ENCODE assay signal across 17 cellular contexts in the genomic region with DNA sequence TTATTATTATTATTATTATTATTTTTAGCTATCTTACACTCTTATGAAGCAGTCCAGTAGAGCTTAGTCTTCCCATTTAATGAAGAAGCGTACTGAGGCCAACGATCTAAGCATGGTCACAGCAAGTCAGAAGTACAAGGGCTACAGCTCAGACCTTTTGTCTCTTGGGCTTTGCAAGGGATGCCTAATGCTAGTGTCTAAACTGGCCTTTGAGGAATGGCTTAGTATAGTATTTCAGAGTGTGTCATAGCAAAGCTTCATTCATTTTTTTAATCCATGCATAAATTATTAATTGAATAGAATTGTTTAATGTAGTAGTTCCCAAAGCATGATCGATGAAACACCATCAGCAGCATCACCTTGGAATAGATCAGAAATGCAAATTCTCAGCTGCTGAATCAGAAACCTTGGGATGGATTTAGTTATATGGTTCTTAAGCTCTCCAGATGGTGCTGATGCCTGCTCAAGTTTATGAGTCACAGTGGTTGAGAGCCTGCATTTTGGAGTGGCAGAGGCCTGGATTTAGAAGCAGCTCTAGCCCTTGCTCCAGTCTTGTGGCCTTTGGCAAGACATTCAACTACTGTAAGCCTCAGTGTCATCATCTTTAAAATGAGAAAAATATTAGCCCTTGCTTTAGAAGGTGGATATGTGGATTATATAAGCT. TPM values are rescaled to one million over a fixed set of nuclear protein-coding genes. Genes with fewer than 3 reads are reported as not detected.
DNase-seq lines count a peak whose midpoint lies in the region; TF ChIP-seq lines count a peak whose summit lies in the region.
"Had no signal": no experiment of that assay in that cellular context is flagged by ENCODE, and none has a peak within 500 bp of the region (broad histone marks: within the 10 kb centered on the region; RNA-seq: fewer than 3 reads in every experiment).

No MANE protein-coding gene starts in this region.

- H3K4me1 ChIP-seq in suprapubic skin (no peaks in the 10 kb centered on the region), esophagus squamous epithelium (no peaks in the 10 kb centered on the region)

- no peak for TF ChIP-seq EP300 in suprapubic skin (IDR thresholded peaks at IDR 0.05)

- H3K4me3 ChIP-seq in WERI-Rb-1 (ENCODE audit: low read depth, low read length): no peak overlapping the region
- no peak overlapping the region for H3K4me3 ChIP-seq in suprapubic skin
- no peak overlapping the region for H3K4me3 ChIP-seq in esophagus squamous epithelium

- H3K36me3 Mint-ChIP-seq in HFFc6 (ENCODE audit: low read depth): no peaks in the 10 kb centered on the region
- H3K36me3 Mint-ChIP-seq: activated CD4-positive, alpha-beta memory T cell treated with anti-CD3 and anti-CD28 coated beads for 36 hours; stimulated activated memory B cell treated with anti-CD40 and anti-IgM and Interleukin-4, amounts not matched to agents 10 μg/mL and 1 μg/mL and 100 μg/mL, for 72 hours had no signal

- no peaks in the 10 kb centered on the region for H3K9me3 Mint-ChIP-seq in HFFc6
- H3K9me3 Mint-ChIP-seq: activated CD4-positive, alpha-beta memory T cell treated with anti-CD3 and anti-CD28 coated beads for 36 hours; stimulated activated memory B cell treated with anti-CD40 and anti-IgM and Interleukin-4, amounts not matched to agents 10 μg/mL and 1 μg/mL and 100 μg/mL, for 72 hours; T-helper 2 cell treated with Interferon-gamma antibody and Interleukin-4, amounts not matched to agents 5 μg/mL and 100 μg/mL, for 36 hours had no signal

- no peak for TF ChIP-seq CTCF in HFFc6 (IDR thresholded peaks at IDR 0.05)
- TF ChIP-seq CTCF in WERI-Rb-1 (IDR thresholded peaks at IDR 0.05; ENCODE audit: low read depth, low read length): no peak
- TF ChIP-seq CTCF in suprapubic skin (IDR thresholded peaks at IDR 0.05): no peak
- TF ChIP-seq CTCF in esophagus squamous epithelium (IDR thresholded peaks at IDR 0.05): no peak

- no peak overlapping the region; the same call in 1 of the 2 replicates for H3K27ac Mint-ChIP-seq in HFFc6
- H3K27ac Mint-ChIP-seq: activated CD4-positive, alpha-beta memory T cell treated with anti-CD3 and anti-CD28 coated beads for 36 hours; progenitor cell of endocrine pancreas; stimulated activated memory B cell treated with anti-CD40 and anti-IgM and Interleukin-4, amounts not matched to agents 10 μg/mL and 1 μg/mL and 100 μg/mL, for 72 hours; T-helper 2 cell treated with Interferon-gamma antibody and Interleukin-4, amounts not matched to agents 5 μg/mL and 100 μg/mL, for 36 hours had no signal

- peaks cover 18% of the 10 kb centered on the region for H3K4me1 Mint-ChIP-seq in HFFc6 (ENCODE audit: low read depth)
- H3K4me1 Mint-ChIP-seq: stimulated activated memory B cell treated with anti-CD40 and anti-IgM and Interleukin-4, amounts not matched to agents 10 μg/mL and 1 μg/mL and 100 μg/mL, for 72 hours had no signal

- no peaks in the 10 kb centered on the region for H3K9me3 ChIP-seq in WERI-Rb-1 (ENCODE audit: severe bottlenecking)
- H3K9me3 ChIP-seq in suprapubic skin: no peaks in the 10 kb centered on the region
- H3K9me3 ChIP-seq in esophagus squamous epithelium: no peaks in the 10 kb centered on the region

- H3K27me3 Mint-ChIP-seq in HFFc6 (ENCODE audit: insufficient read depth): peaks cover 3% of the 10 kb centered on the region
- H3K27me3 Mint-ChIP-seq: stimulated activated memory B cell treated with anti-CD40 and anti-IgM and Interleukin-4, amounts not matched to agents 10 μg/mL and 1 μg/mL and 100 μg/mL, for 72 hours had no signal

- no peak overlapping the region for H3K4me3 Mint-ChIP-seq in HFFc6
- H3K4me3 Mint-ChIP-seq: activated CD4-positive, alpha-beta memory T cell treated with anti-CD3 and anti-CD28 coated beads for 36 hours; stimulated activated memory B cell treated with anti-CD40 and anti-IgM and Interleukin-4, amounts not matched to agents 10 μg/mL and 1 μg/mL and 100 μg/mL, for 72 hours; T-helper 2 cell treated with Interferon-gamma antibody and Interleukin-4, amounts not matched to agents 5 μg/mL and 100 μg/mL, for 36 hours had no signal

- no peaks in the 10 kb centered on the region for H3K27me3 ChIP-seq in WERI-Rb-1 (ENCODE audit: insufficient read depth, low read depth, severe bottlenecking)
- peaks cover 14% of the 10 kb centered on the region for H3K27me3 ChIP-seq in suprapubic skin
- H3K27me3 ChIP-seq in esophagus squamous epithelium: peaks cover 0 to 42% (median 0%) of the 10 kb centered on the region in 4 donors

- DNase-seq in AG08395 (ENCODE audit: low spot score): peak; percentile 93
- DNase-seq in HFFc6: peak; percentile 79
- DNase-seq in WERI-Rb-1: peak; percentile 28
- DNase-seq in glomerular visceral epithelial cell (ENCODE audit: extremely low spot score): peak; percentile 77
- no peak for DNase-seq in suprapubic skin (ENCODE audit: low spot score in 2 of 2)
- DNase-seq in T-helper 2 cell: no peak
- DNase-seq in esophagus squamous epithelium (lab: John Stamatoyannopoulos, UW): no peak
- no peak for DNase-seq in NCI-H526 treated with DMSO at 0.1 percent for 48 hours (lab: John Stamatoyannopoulos, UW)
- DNase-seq: activated CD4-positive, alpha-beta memory T cell treated with anti-CD3 and anti-CD28 coated beads for 36 hours; activated gamma-delta T cell treated with Interleukin-2 at 50 U/mL for 16 hours; caudate nucleus had no signal

- WGBS in suprapubic skin: 84% methylated on average over 3 of the region's 3 CpGs
- 79 to 81% methylated on average over 3 of the region's 3 CpGs for whole genome bisulfite sequencing in esophagus squamous epithelium, 2 donors

- H3K36me3 ChIP-seq in WERI-Rb-1 (no peaks in the 10 kb centered on the region), suprapubic skin (no peaks in the 10 kb centered on the region), esophagus squamous epithelium (no peaks in the 10 kb centered on the region)

- no peak overlapping the region for H3K27ac ChIP-seq in WERI-Rb-1
- H3K27ac ChIP-seq in suprapubic skin: no peak overlapping the region
- no peak overlapping the region for H3K27ac ChIP-seq in esophagus squamous epithelium
- H3K27ac ChIP-seq: C4-2B, epithelial cell of prostate had no signal

- no peak for TF ChIP-seq POLR2A in suprapubic skin (IDR thresholded peaks at IDR 0.05)
- no peak for TF ChIP-seq POLR2A in esophagus squamous epithelium (IDR thresholded peaks at IDR 0.05)

- intact Hi-C loops in esophagus squamous epithelium (cut with DNase I): no loop called here

RNA-seq across cellular contexts. Expression of a gene that starts 6.1 kb away (rescaled TPM):
- total RNA-seq in HFFc6 (2021; fragmentation: NEBNext Ultra II Directional; extraction: Animal tissue kit (Norgen Biotek cat#: 25700)): not detected
- not detected for total RNA-seq in suprapubic skin
- not detected for total RNA-seq in esophagus squamous epithelium
- total RNA-seq: activated CD4-positive, alpha-beta memory T cell treated with anti-CD3 and anti-CD28 coated beads for 36 hours; mononuclear cell; progenitor cell of endocrine pancreas had no signal

Comparison
In these comparisons a context has a peak if more than half of its experiments do, and no peak if none do; other contexts are left out.
1. DNase-seq: peak in AG08395 (single experiment), HFFc6 (single experiment), WERI-Rb-1 (single experiment) and glomerular visceral epithelial cell (single experiment); none in suprapubic skin (0 of 2), T-helper 2 cell (0 of 5), esophagus squamous epithelium (single experiment) and NCI-H526 treated with DMSO at 0.1 percent for 48 hours (single experiment).